Comparison of ENCODE assay signal across 18 cellular contexts in genomic region chr19:38207543-38207942, GRCh38. TPM values are rescaled to one million over a fixed set of nuclear protein-coding genes. Genes with fewer than 3 reads are reported as not detected.
DNase-seq lines count a peak whose midpoint lies in the region; ATAC-seq, FAIRE-seq and TF ChIP-seq lines count a peak whose summit lies in the region.
"Had no signal": no experiment of that assay in that cellular context is flagged by ENCODE, and none has a peak within 500 bp of the region (broad histone marks: within the 10 kb centered on the region; RNA-seq: fewer than 3 reads in every experiment).

No MANE protein-coding gene starts in this region.

- H3K4me2 ChIP-seq in H1 (ENCODE audit: insufficient read depth in 1 of 2, low read depth in 2 of 2, low read length in 2 of 2) (no peak overlapping the region), neuronal stem cell (ENCODE audit: insufficient read depth, low read length, poor library complexity, severe bottlenecking) (no peak overlapping the region)
- H3K4me2 ChIP-seq: BLaER1 treated with 17β-estradiol and CSF1 and Interleukin-3, amounts not matched to agents 10 nM and 100 nM had no signal

- no peak overlapping the region for H3K4me3 ChIP-seq in heart left ventricle
- H3K4me3 ChIP-seq in H1 (ENCODE audit: extremely low read depth in 1 of 4, insufficient read depth in 2 of 4, low read depth in 3 of 4, low read length in 4 of 4), result no peak overlapping the region
- H3K4me3 ChIP-seq in neuronal stem cell (ENCODE audit: low read length in 2 of 2), result no peak overlapping the region
- no peak overlapping the region for H3K4me3 ChIP-seq in body of pancreas
- H3K4me3 ChIP-seq: BLaER1 treated with 17β-estradiol and CSF1 and Interleukin-3, amounts not matched to agents 10 nM and 100 nM had no signal

- POLR2A ChIA-PET in RWPE1 (lab: Yijun Ruan, JAX; ENCODE audit: low non-redundant PET), result no interaction called here
- POLR2A ChIA-PET in H1 (lab: Charles Lee; ENCODE audit: partially characterized antibody), result interaction anchor here (4.3 kb wide), 1 partner anchor 24 kb away, joined by 29 read pairs; no protein-coding TSS in a partner anchor

- H3K18ac ChIP-seq in H1 (ENCODE audit: extremely low read depth, low read length), result peak overlapping the region; percentile 4; the same call in 1 of the 2 replicates
- peak overlapping the region; percentile 78 for H3K18ac ChIP-seq in neuronal stem cell (ENCODE audit: low read length)

- WGBS in heart left ventricle, 4 donors, result 73 to 86% (median 76%) methylated on average over 10 to 12 of the region's 12 CpGs
- 67% methylated on average over 9 of the region's 12 CpGs; no CpG with 5 or more reads in 1 of the 2 experiments for WGBS in H1 (ENCODE audit: extremely low coverage in 1 of 2, insufficient coverage in 1 of 2, insufficient read length in 1 of 2, insufficient replicate concordance in 2 of 2, low coverage in 1 of 2, low lambda C conversion rate in 2 of 2, missing lambda C conversion rate in 1 of 2), 2 experiments
- WGBS in neuronal stem cell (ENCODE audit: extremely low coverage in 2 of 2, insufficient read length in 2 of 2, insufficient replicate concordance in 1 of 2), 2 donors, result no CpG with 5 or more reads among the region's 12 CpGs
- WGBS in body of pancreas, 2 donors, result 79 to 96% methylated on average over 7 to 12 of the region's 12 CpGs

- H3K4ac ChIP-seq in H1 (replicated peaks; ENCODE audit: insufficient read length, low read depth, low read length) (no peak overlapping the region), neuronal stem cell (ENCODE audit: low read length) (no peak overlapping the region)

- DNase-seq in Right ventricle myocardium inferior (ENCODE audit: missing footprints) (peak; percentile 33), heart left ventricle (no peak), RWPE1 (ENCODE audit: low spot score) (no peak), H1 (ENCODE audit: low read depth in 1 of 2, low spot score in 2 of 2) (peak in 1 of 2 experiments; percentile 57), neuronal stem cell (ENCODE audit: low spot score) (no peak), urothelium cell line (ENCODE audit: low spot score) (no peak), body of pancreas (no peak), NOMO-1 treated with DMSO at 0.1 percent for 48 hours (lab: John Stamatoyannopoulos, UW; ENCODE audit: unreplicated experiment) (no peak)
- DNase-seq: 8988T; CD4-positive, CD25-positive, alpha-beta regulatory T cell; DMS79 treated with DMSO at 0.1 percent for 48 hours; EL; GOT3; HCEC 1CT had no signal

- H2AK5ac ChIP-seq in H1 (ENCODE audit: low read depth, low read length) (no peak overlapping the region), neuronal stem cell (ENCODE audit: low read depth, low read length) (peak overlapping the region; percentile 24)

- H3K23me2 ChIP-seq in H1 (ENCODE audit: low read depth, low read length), result peaks cover 19% of the 10 kb centered on the region

- H3K27me3 ChIP-seq in heart left ventricle (peaks cover 0 to 31% (median 16%) of the 10 kb centered on the region in 9 donors), H1 (replicated peaks in 1 of 4; ENCODE audit: control insufficient read depth in 3 of 4, extremely low read depth in 1 of 4, insufficient read depth in 3 of 4, low read length in 3 of 4) (no peaks in the 10 kb centered on the region), neuronal stem cell (ENCODE audit: control insufficient read depth in 3 of 3, insufficient read depth in 3 of 3, low read depth in 1 of 3, low read length in 3 of 3) (no peaks in the 10 kb centered on the region), body of pancreas (peaks cover 0 to 4% of the 10 kb centered on the region in 2 donors)

- TF ChIP-seq POLR2A in heart left ventricle (IDR thresholded peaks at IDR 0.05) (no peak), H1 (IDR thresholded peaks at IDR 0.05; ENCODE audit: control extremely low read depth in 1 of 2, low read depth in 2 of 2, low read length in 2 of 2) (no peak), body of pancreas (IDR thresholded peaks at IDR 0.05) (no peak)

- H3K9me3 ChIP-seq in heart left ventricle, result no peaks in the 10 kb centered on the region
- H3K9me3 ChIP-seq in H1 (ENCODE audit: insufficient read depth in 2 of 2, low read depth in 1 of 2, low read length in 1 of 2), result no peaks in the 10 kb centered on the region
- H3K9me3 ChIP-seq in neuronal stem cell (replicated peaks in 1 of 2; ENCODE audit: control insufficient read depth in 2 of 2, insufficient read depth in 1 of 2, low read depth in 1 of 2, low read length in 2 of 2), result no peaks in the 10 kb centered on the region
- no peaks in the 10 kb centered on the region for H3K9me3 ChIP-seq in body of pancreas
- H3K9me3 ChIP-seq: BLaER1 treated with 17β-estradiol and CSF1 and Interleukin-3, amounts not matched to agents 10 nM and 100 nM had no signal

- peak overlapping the region; percentile 60; the same call in 1 of the 2 replicates for H2BK5ac ChIP-seq in H1 (ENCODE audit: low read depth, low read length)
- peak overlapping the region; percentile 29 for H2BK5ac ChIP-seq in neuronal stem cell (ENCODE audit: low read length)

- no peaks in the 10 kb centered on the region for H3K79me2 ChIP-seq in H1 (ENCODE audit: control insufficient read depth in 1 of 2, insufficient read depth in 2 of 2, low read length in 2 of 2)

- no peak overlapping the region for H2BK120ac ChIP-seq in H1 (replicated peaks; ENCODE audit: low read depth, low read length)
- H2BK120ac ChIP-seq in neuronal stem cell (ENCODE audit: low read depth, low read length), result no peak overlapping the region

- H3K56ac ChIP-seq in H1 (replicated peaks; ENCODE audit: insufficient read length, low read depth, low read length), result no peak overlapping the region

- no peak overlapping the region for H4K91ac ChIP-seq in H1 (replicated peaks; ENCODE audit: insufficient read length, low read length)
- H4K91ac ChIP-seq in neuronal stem cell (ENCODE audit: low read depth, low read length, poor library complexity), result no peak overlapping the region

- CTCF ChIA-PET in RWPE1 (lab: Yijun Ruan, JAX) (no interaction called here), H1 (lab: Charles Lee; ENCODE audit: partially characterized antibody) (interaction anchor here (1.7 to 4.9 kb wide), 2 partner anchors 24 to 65 kb away, joined by 5 to 26 read pairs; no protein-coding TSS in a partner anchor)

- H2BK15ac ChIP-seq in H1 (ENCODE audit: low read length), result no peak overlapping the region
- H2BK15ac ChIP-seq in neuronal stem cell (ENCODE audit: low read length), result peak overlapping the region; percentile 40

- no peak overlapping the region for H2BK20ac ChIP-seq in H1 (ENCODE audit: low read length)

- H4K8ac ChIP-seq in H1 (ENCODE audit: extremely low read depth, insufficient read depth, low read length) (peak overlapping the region; percentile 74; the same call in 1 of the 2 replicates), neuronal stem cell (ENCODE audit: low read depth, low read length) (peak overlapping the region; percentile 97)

- intact Hi-C loops in Right ventricle myocardium inferior (cut with DNase I) (no loop called here), heart left ventricle (cut with DNase I) (no loop called here), body of pancreas (cut with DNase I) (no loop called here)

- H3K36me3 ChIP-seq in heart left ventricle, result peaks cover 0 to 36% (median 24%) of the 10 kb centered on the region in 9 donors
- H3K36me3 ChIP-seq in H1 (ENCODE audit: control insufficient read depth in 2 of 4, insufficient read depth in 4 of 4, low read length in 3 of 4), result peaks cover 0 to 2% (median 0%) of the 10 kb centered on the region in 4 experiments; a peak in 3 of 8 replicates
- peaks cover under 1 to 17% of the 10 kb centered on the region in 2 donors for H3K36me3 ChIP-seq in neuronal stem cell (replicated peaks in 1 of 2; ENCODE audit: control insufficient read depth in 2 of 2, insufficient read depth in 2 of 2, low read length in 2 of 2)
- peaks cover 4 to 6% of the 10 kb centered on the region in 2 donors for H3K36me3 ChIP-seq in body of pancreas (replicated peaks in 1 of 2; ENCODE audit: insufficient read depth in 1 of 2, low read depth in 2 of 2)

- no peak overlapping the region for H3K14ac ChIP-seq in H1 (ENCODE audit: insufficient read length)
- peak overlapping the region; percentile 39 for H3K14ac ChIP-seq in neuronal stem cell (ENCODE audit: low read length)

- H3K23ac ChIP-seq in H1 (ENCODE audit: insufficient read length) (no peak overlapping the region), neuronal stem cell (ENCODE audit: low read depth, low read length, poor library complexity) (no peak overlapping the region)

- H3K4me1 ChIP-seq in heart left ventricle (peaks cover 0 to 29% (median 17%) of the 10 kb centered on the region in 12 donors), H1 (replicated peaks in 1 of 4; ENCODE audit: control insufficient read depth in 3 of 4, insufficient read depth in 4 of 4, low read length in 3 of 4) (peaks cover 0 to 17% (median 13%) of the 10 kb centered on the region in 4 experiments; a peak in 6 of 7 replicates), neuronal stem cell (ENCODE audit: control insufficient read depth in 2 of 2, insufficient read depth in 1 of 2, low read depth in 1 of 2, low read length in 2 of 2) (peaks cover 27 to 36% of the 10 kb centered on the region in 2 donors), body of pancreas (no peaks in the 10 kb centered on the region)

- H3K79me1 ChIP-seq in H1 (ENCODE audit: low read depth, low read length), result no peaks in the 10 kb centered on the region
- H3K79me1 ChIP-seq in neuronal stem cell (ENCODE audit: low read depth, low read length), result no peaks in the 10 kb centered on the region

- no peaks in the 10 kb centered on the region for H4K20me1 ChIP-seq in H1 (replicated peaks in 1 of 2; ENCODE audit: control insufficient read depth in 1 of 2, insufficient read depth in 2 of 2, low read length in 2 of 2)

- H4K5ac ChIP-seq in H1 (ENCODE audit: insufficient read length, low read depth, low read length), result no peak overlapping the region

- TF ChIP-seq RAD21 in H1 (IDR thresholded peaks at IDR 0.05 in 1 of 2, conservative IDR thresholded peaks at IDR 0.05 in 1 of 2; ENCODE audit: low read depth in 2 of 2, low read length in 2 of 2), result no peak

- H2AFZ ChIP-seq in H1 (ENCODE audit: low read length) (no peak overlapping the region), neuronal stem cell (ENCODE audit: low read length) (no peak overlapping the region)

- H2BK12ac ChIP-seq in H1 (ENCODE audit: low read depth, low read length), result peak overlapping the region; percentile 68; the same call in 1 of the 2 replicates
- H2BK12ac ChIP-seq in neuronal stem cell (ENCODE audit: low read length), result no peak overlapping the region

- TF ChIP-seq CTCF in heart left ventricle (IDR thresholded peaks at IDR 0.05) (no peak), RWPE1 (conservative IDR thresholded peaks at IDR 0.05; ENCODE audit: low read depth) (no peak), H1 (IDR thresholded peaks at IDR 0.05; ENCODE audit: control extremely low read depth in 1 of 3, insufficient read depth in 1 of 3, low read depth in 1 of 3, low read length in 3 of 3) (no peak), body of pancreas (IDR thresholded peaks at IDR 0.05) (no peak)

- peak overlapping the region in 1 of 12 donors; percentile 9 for H3K27ac ChIP-seq in heart left ventricle
- H3K27ac ChIP-seq in RWPE1, result peak overlapping the region; percentile 98
- H3K27ac ChIP-seq in H1 (ENCODE audit: low read depth, low read length), result no peak overlapping the region
- H3K27ac ChIP-seq in neuronal stem cell (replicated peaks; ENCODE audit: low read length), result peak overlapping the region; percentile 32
- H3K27ac ChIP-seq in body of pancreas, result no peak overlapping the region
- H3K27ac ChIP-seq: BLaER1 treated with 17β-estradiol and CSF1 and Interleukin-3, amounts not matched to agents 10 nM and 100 nM; HL-60 had no signal

- ATAC-seq in Right ventricle myocardium inferior (no peak), heart left ventricle (no peak), body of pancreas (no peak)

- FAIRE-seq in H1 (lab: Jason Lieb, UNC) (no peak), urothelium cell line (lab: Jason Lieb, UNC) (no peak)
- FAIRE-seq: G401.6, GM12892 had no signal

- H3K9ac ChIP-seq in H1 (replicated peaks in 1 of 4; ENCODE audit: extremely low read depth in 1 of 4, low read depth in 3 of 4, low read length in 3 of 4), result 0 out of 7 replicates have a peak overlapping the region, but pooled peaks of 1 of the 4 experiments have one; percentile 5
- H3K9ac ChIP-seq in neuronal stem cell (ENCODE audit: low read depth, low read length, poor library complexity), result no peak overlapping the region
- H3K9ac ChIP-seq: BLaER1 treated with 17β-estradiol and CSF1 and Interleukin-3, amounts not matched to agents 10 nM and 100 nM had no signal

- no peak for TF ChIP-seq EP300 in H1 (IDR thresholded peaks at IDR 0.05; ENCODE audit: borderline replicate concordance in 1 of 2, low read depth in 2 of 2, low read length in 2 of 2)

RNA-seq across cellular contexts. Expression of gene DPF1, which starts 16.5 kb away (rescaled TPM):
- total RNA-seq in Right ventricle myocardium inferior (0.11 TPM), heart left ventricle (1 to 10 TPM in 1 of 9 donors, under 1 TPM in 6, not detected in 2; 0.11 to 1.2 (median 0.37) TPM), body of pancreas (not detected)
- polyA plus RNA-seq in heart left ventricle (under 1 TPM; 0.12 to 0.23 TPM), H1 (2011; rRNA removed) (12.9 and 20.9 TPM in 2 replicates)
- 15.2 and 15.6 TPM in 2 replicates for total RNA-seq in H1 (2021; fragmentation: NEBNext Ultra II Directional; extraction: Animal tissue kit (Norgen Biotek cat#: 25700))
- polyA plus RNA-seq in H1 (2011; cell fraction: cytosol; rRNA removed), result 12.4 TPM
- polyA plus RNA-seq in H1 (2011; cell fraction: nucleus; rRNA removed), result 20.0 TPM
- 5.4 to 11.2 TPM (median 10.0 TPM) in 4 replicates for polyA plus RNA-seq in H1 (2012, experiment 1 of 2)
- polyA plus RNA-seq in H1 (2012, experiment 2 of 2), result 7.2 TPM
- 5.0 TPM for polyA plus RNA-seq in H1 (2013, experiment 1 of 2)
- 5.9 TPM for polyA plus RNA-seq in H1 (2013, experiment 2 of 2)
- polyA minus RNA-seq in H1 (2011; rRNA and poly(A)+ RNA removed), result 3.9 and 5.9 TPM in 2 replicates
- 7.3 TPM for polyA minus RNA-seq in H1 (2011; cell fraction: cytosol; rRNA and poly(A)+ RNA removed)
- 5.0 TPM for polyA minus RNA-seq in H1 (2011; cell fraction: nucleus; rRNA and poly(A)+ RNA removed)
- polyA plus RNA-seq in neuronal stem cell (2013, experiment 1 of 2), result 8.0 TPM
- 7.2 TPM for polyA plus RNA-seq in neuronal stem cell (2013, experiment 2 of 2)
- total RNA-seq: CD4-positive, CD25-positive, alpha-beta regulatory T cell had no signal
- polyA plus RNA-seq: CD4-positive, CD25-positive, alpha-beta regulatory T cell had no signal

RNA-seq across cellular contexts. Expression of gene PPP1R14A, which starts 48.6 kb away (rescaled TPM):
- 35.9 TPM for total RNA-seq in Right ventricle myocardium inferior
- total RNA-seq in heart left ventricle, result 10 to 100 TPM; 13.0 to 88.5 (median 25.3) TPM
- polyA plus RNA-seq in heart left ventricle, result 10 to 100 TPM; 18.2 to 83.1 TPM
- 21.8 and 26.3 TPM in 2 replicates for total RNA-seq in H1 (2021; fragmentation: NEBNext Ultra II Directional; extraction: Animal tissue kit (Norgen Biotek cat#: 25700))
- 13.6 and 20.7 TPM in 2 replicates for polyA plus RNA-seq in H1 (2011; rRNA removed)
- polyA plus RNA-seq in H1 (2011; cell fraction: cytosol; rRNA removed), result 22.7 TPM
- 12.6 TPM for polyA plus RNA-seq in H1 (2011; cell fraction: nucleus; rRNA removed)
- 8.5 to 22.2 TPM (median 17.5 TPM) in 4 replicates for polyA plus RNA-seq in H1 (2012, experiment 1 of 2)
- polyA plus RNA-seq in H1 (2012, experiment 2 of 2), result 11.4 TPM
- 26.7 TPM for polyA plus RNA-seq in H1 (2013, experiment 1 of 2)
- 25.6 TPM for polyA plus RNA-seq in H1 (2013, experiment 2 of 2)
- polyA minus RNA-seq in H1 (2011; rRNA and poly(A)+ RNA removed), result 0.27 and 0.82 TPM in 2 replicates
- polyA minus RNA-seq in H1 (2011; cell fraction: cytosol; rRNA and poly(A)+ RNA removed), result 8.8 TPM
- 5.5 TPM for polyA minus RNA-seq in H1 (2011; cell fraction: nucleus; rRNA and poly(A)+ RNA removed)
- 8.9 TPM for polyA plus RNA-seq in neuronal stem cell (2013, experiment 1 of 2)
- polyA plus RNA-seq in neuronal stem cell (2013, experiment 2 of 2), result 8.3 TPM
- total RNA-seq in body of pancreas, result 100 to 1,000 TPM in 1 of 2 donors, 10 to 100 TPM in 1; 54.2 to 105 TPM
- polyA plus RNA-seq: CD4-positive, CD25-positive, alpha-beta regulatory T cell had no signal

RNA-seq across cellular contexts. Expression of gene SPINT2, which starts 56.8 kb away (rescaled TPM):
- total RNA-seq in Right ventricle myocardium inferior, result 9.1 TPM
- 10 to 100 TPM in 7 of 9 donors, 1 to 10 TPM in 2; 3.5 to 27.7 (median 15.9) TPM for total RNA-seq in heart left ventricle
- 10 to 100 TPM in 1 of 2 donors, 1 to 10 TPM in 1; 3.6 to 11.3 TPM for polyA plus RNA-seq in heart left ventricle
- 296 and 303 TPM in 2 replicates for total RNA-seq in H1 (2021; fragmentation: NEBNext Ultra II Directional; extraction: Animal tissue kit (Norgen Biotek cat#: 25700))
- 294 and 376 TPM in 2 replicates for polyA plus RNA-seq in H1 (2011; rRNA removed)
- polyA plus RNA-seq in H1 (2011; cell fraction: cytosol; rRNA removed), result 293 TPM
- 296 TPM for polyA plus RNA-seq in H1 (2011; cell fraction: nucleus; rRNA removed)
- polyA plus RNA-seq in H1 (2012, experiment 1 of 2), result 239 to 303 TPM (median 281 TPM) in 4 replicates
- 299 TPM for polyA plus RNA-seq in H1 (2012, experiment 2 of 2)
- 265 TPM for polyA plus RNA-seq in H1 (2013, experiment 1 of 2)
- 292 TPM for polyA plus RNA-seq in H1 (2013, experiment 2 of 2)
- polyA minus RNA-seq in H1 (2011; rRNA and poly(A)+ RNA removed), result 139 and 147 TPM in 2 replicates
- 139 TPM for polyA minus RNA-seq in H1 (2011; cell fraction: cytosol; rRNA and poly(A)+ RNA removed)
- polyA minus RNA-seq in H1 (2011; cell fraction: nucleus; rRNA and poly(A)+ RNA removed), result 76.6 TPM
- 42.1 TPM for polyA plus RNA-seq in neuronal stem cell (2013, experiment 1 of 2)
- polyA plus RNA-seq in neuronal stem cell (2013, experiment 2 of 2), result 42.3 TPM
- 100 to 1,000 TPM; 266 to 305 TPM for total RNA-seq in body of pancreas

Comparison
In these comparisons a context has a peak if more than half of its experiments do, and no peak if none do; other contexts are left out.
1. H3K27ac ChIP-seq: peak in RWPE1 (single experiment) and neuronal stem cell (single experiment); none in H1 (single experiment) and body of pancreas (0 of 4).
2. RNA of gene SPINT2, which starts 56.8 kb away (total RNA-seq): 266 to 305 TPM in body of pancreas and 296 to 303 TPM in H1; 3.5 to 27.7 TPM in heart left ventricle and 9.1 TPM in Right ventricle myocardium inferior (single experiment); every median in the first group is over 4 times any median in the second.